2 cellular contexts compared by ENCODE assay signal in genomic region chr1:232982238-232982944, GRCh38.
TF ChIP-seq lines count a peak whose summit lies in the region.

No MANE protein-coding gene starts in this region.

TF ChIP-seq in A549, 52 proteins besides CTCF, POLR2A, EP300 and RAD21 (continued from another document):
- TF ChIP-seq HMGXB4 (CRISPR knock-in tag; IDR thresholded peaks at IDR 0.05; ENCODE audit: borderline replicate concordance) (no peak), REST (IDR thresholded peaks at IDR 0.05) (no peak), HOXA7 (CRISPR knock-in tag; IDR thresholded peaks at IDR 0.05) (no peak), SMC3 (IDR thresholded peaks at IDR 0.05) (no peak), ZSCAN20 (CRISPR knock-in tag; IDR thresholded peaks at IDR 0.05) (no peak), ATOH8 (CRISPR knock-in tag; IDR thresholded peaks at IDR 0.05; ENCODE audit: low read depth) (no peak), RFX5 (IDR thresholded peaks at IDR 0.05) (no peak), ZFP36 (IDR thresholded peaks at IDR 0.05; ENCODE audit: borderline replicate concordance, partially characterized antibody) (no peak), USF2 (IDR thresholded peaks at IDR 0.05) (no peak), NFE2L2 (conservative IDR thresholded peaks at IDR 0.05; ENCODE audit: low read length) (no peak), ZNF302 (CRISPR knock-in tag; IDR thresholded peaks at IDR 0.05) (no peak), HEYL (CRISPR knock-in tag; IDR thresholded peaks at IDR 0.05) (no peak), CBX8 (IDR thresholded peaks at IDR 0.05) (no peak), TP53 (CRISPR knock-in tag; IDR thresholded peaks at IDR 0.05) (no peak), JUN (IDR thresholded peaks at IDR 0.05) (no peak)

TF ChIP-seq in HEK293, 187 proteins besides CTCF, POLR2A, EP300 and RAD21 (continued from another document):
- TF ChIP-seq PBX3 (CRISPR knock-in tag; IDR thresholded peaks at IDR 0.05) (no peak), REST (tag by site-specific recombination; IDR thresholded peaks at IDR 0.05) (no peak), YY2 (tag by site-specific recombination; IDR thresholded peaks at IDR 0.05) (no peak), ZNF354C (tag by site-specific recombination; IDR thresholded peaks at IDR 0.05; ENCODE audit: borderline replicate concordance, low read depth) (no peak), FEZF1 (tag by site-specific recombination; IDR thresholded peaks at IDR 0.05) (0 out of 2 replicates have a peak, but pooled peaks have one; percentile 15), GLIS1 (tag by site-specific recombination; IDR thresholded peaks at IDR 0.05) (peak; percentile 51; the same call in 1 of the 2 replicates), ZIC2 (tag by site-specific recombination; IDR thresholded peaks at IDR 0.05) (0 out of 2 replicates have a peak, but pooled peaks have one; percentile 13), ZNF639 (tag by site-specific recombination; IDR thresholded peaks at IDR 0.05) (no peak), ZNF629 (tag by site-specific recombination; IDR thresholded peaks at IDR 0.05) (no peak), BCL11B (tag by site-specific recombination; IDR thresholded peaks at IDR 0.05; ENCODE audit: low read depth) (no peak), ZNF473 (tag by site-specific recombination; IDR thresholded peaks at IDR 0.05) (no peak), GLIS2 (tag by site-specific recombination; IDR thresholded peaks at IDR 0.05) (0 out of 2 replicates have a peak, but pooled peaks have one; percentile 16)
TF ChIP-seq in HEK293: peak in this region for 4.
